ENCODE assay signal across 8 cellular contexts in the genomic region with DNA sequence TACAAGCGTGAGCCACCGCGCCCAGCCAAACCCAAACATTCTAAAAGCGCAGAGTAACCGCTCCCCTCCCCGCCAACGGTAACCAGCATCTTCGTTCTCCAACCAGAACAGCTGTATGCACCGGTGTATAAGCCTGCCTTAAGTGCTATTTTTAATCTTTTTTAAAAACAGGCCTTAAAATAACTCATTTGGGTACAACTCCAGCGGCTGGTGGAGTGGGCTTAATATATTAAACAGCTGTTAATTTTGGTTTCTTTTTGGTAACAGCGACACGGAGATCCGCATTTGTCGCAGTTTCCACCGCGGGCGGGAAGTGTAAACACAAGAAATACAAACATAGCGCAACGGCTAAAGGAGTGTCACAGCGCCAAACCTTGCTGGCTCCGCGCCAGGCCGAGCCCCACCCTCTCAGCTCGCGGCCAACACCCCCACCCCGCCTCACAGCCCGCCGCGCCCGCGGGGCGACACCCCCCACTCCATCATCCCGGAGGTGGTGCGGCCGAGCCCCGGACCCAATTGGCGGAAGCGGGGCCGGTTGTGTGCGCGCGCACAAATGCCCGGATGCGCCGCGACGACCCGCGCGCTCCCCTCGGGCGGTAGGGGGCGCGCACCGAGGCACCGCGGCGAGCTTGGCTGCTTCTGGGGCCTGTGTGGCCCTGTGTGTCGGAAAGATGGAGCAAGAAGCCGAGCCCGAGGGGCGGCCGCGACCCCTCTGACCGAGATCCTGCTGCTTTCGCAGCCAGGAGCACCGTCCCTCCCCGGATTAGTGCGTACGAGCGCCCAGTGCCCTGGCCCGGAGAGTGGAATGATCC. TPM values are rescaled to one million over a fixed set of nuclear protein-coding genes. Genes with fewer than 3 reads are reported as not detected.
A peak's percentile ranks its signal among the peaks of the same experiment; 100 is the strongest.
DNase-seq lines count a peak whose midpoint lies in the region; ATAC-seq lines count a peak whose summit lies in the region.

A gene (plus strand): TSS at position 602 of the 812 bp plus-strand sequence. CDS start 301 bp downstream, outside the sequence.

- in situ Hi-C loops in Caki2 (cut with HindIII; ENCODE audit: low pct_unique_long_range_greater_than_20kb, low sequenced_read_pairs), result no loop called here

- peak; percentile 78 for ATAC-seq in GM21360 (IDR thresholded peaks at IDR 0.05; ENCODE audit: unreplicated experiment)

- DNase-seq in Caki2 (ENCODE audit: low read depth) (peak; percentile 99), HT-29 (ENCODE audit: low spot score) (peak; percentile 90), NK-92 (lab: John Stamatoyannopoulos, UW; ENCODE audit: unreplicated experiment) (peak; percentile 69), medulla oblongata (ENCODE audit: extremely low spot score) (peak; percentile 92)
- peak; percentile 87 to 97 for DNase-seq in activated CD8-positive, alpha-beta memory T cell treated with anti-CD3 and anti-CD28 coated beads for 1 hour (ENCODE audit: extremely low read depth in 1 of 2, low read depth in 1 of 2)
- peak; percentile 97 for DNase-seq in effector CD4-positive, alpha-beta T cell
- DNase-seq in stimulated activated CD8-positive, alpha-beta memory T cell treated with anti-CD3 and anti-CD28 coated beads, Interleukin-12 subunit alpha, Interleukin-12 subunit beta, amount 100 ng/mL, for 1 hour (ENCODE audit: low read depth), result peak; percentile 95

RNA-seq across cellular contexts. Expression of the gene that starts here (rescaled TPM):
- 54.8 and 96.3 TPM in 2 replicates for total RNA-seq in Caki2 (2014; rRNA removed; shearing (Covaris generic); ENCODE audit: low replicate concordance)
- total RNA-seq in HT-29 (2014; rRNA removed; shearing (Covaris generic)), result 36.2 and 36.4 TPM in 2 replicates

Comparison
In these comparisons a context has a peak if more than half of its experiments do, and no peak if none do; other contexts are left out.
1. Peak in every context shown above with its lines: DNase-seq and ATAC-seq.